Comparison of ENCODE assay signal across 8 cellular contexts in genomic region chr16:77786448-77786847, GRCh38. TPM values are rescaled to one million over a fixed set of nuclear protein-coding genes. Genes with fewer than 3 reads are reported as not detected.
"Had no signal": no experiment of that assay in that cellular context is flagged by ENCODE, and none has a peak within 500 bp of the region (broad histone marks: within the 10 kb centered on the region; RNA-seq: fewer than 3 reads in every experiment).

No MANE protein-coding gene starts in this region.

- H3K27ac ChIP-seq: GM23248 had no signal

- DNase-seq: GM23248, GOT3, H7, IMR-90 had no signal

- H3K9me3 ChIP-seq: HAP-1 had no signal

- H3K36me3 ChIP-seq: HAP-1 had no signal

- ATAC-seq: HCT116, K562 had no signal

- H3K4me3 ChIP-seq: GM23248, HAP-1, K562 had no signal

- H2AFZ ChIP-seq: GM23248 had no signal

- H3K4me1 ChIP-seq: HAP-1 had no signal

- H3K9ac ChIP-seq: GM23248 had no signal

RNA-seq across cellular contexts. Expression of gene VAT1L, which starts 1.9 kb away (rescaled TPM):
- total RNA-seq: HT-29, K562 had no signal
